In the genomic region with DNA sequence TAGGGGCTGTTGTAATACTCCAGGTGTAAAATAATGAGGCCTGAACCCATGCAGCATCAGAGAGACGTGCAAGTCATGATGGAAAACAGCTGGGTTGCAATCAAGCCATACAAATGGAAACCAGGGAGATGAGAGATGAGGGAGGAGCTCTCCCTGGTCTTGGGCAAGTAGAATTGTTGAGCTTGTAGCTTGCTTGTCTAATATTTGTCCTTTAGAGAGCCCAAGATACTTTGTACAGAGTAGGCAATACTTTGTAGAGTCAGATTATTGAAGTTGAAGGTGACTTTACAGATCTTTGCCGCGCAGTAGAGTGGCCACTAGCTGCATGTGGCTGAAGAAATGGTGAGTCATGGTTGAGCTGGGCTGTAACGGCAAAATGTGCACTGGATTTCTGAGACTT, we compare ENCODE assay signal across 20 cellular contexts.
"Had no signal": no experiment of that assay in that cellular context is flagged by ENCODE, and none has a peak within 500 bp of the region (broad histone marks: within the 10 kb centered on the region; RNA-seq: fewer than 3 reads in every experiment).

No MANE protein-coding gene starts in this region.

- H3K9me3 Mint-ChIP-seq: activated CD4-positive, alpha-beta T cell treated with anti-CD3 and anti-CD28 coated beads, Interleukin-2, amount 10 ng/mL, durations not matched to agents 7 days and 5 days; activated CD8-positive, alpha-beta T cell treated with anti-CD3 and anti-CD28 coated beads for 36 hours; activated naive CD4-positive, alpha-beta T cell treated with anti-CD3 and anti-CD28 coated beads, Interleukin-2, amount 50 U/mL, for 24 hours; nephron had no signal

- H3K27ac Mint-ChIP-seq: activated CD4-positive, alpha-beta T cell treated with anti-CD3 and anti-CD28 coated beads, Interleukin-2, amount 10 ng/mL, durations not matched to agents 7 days and 5 days; activated CD8-positive, alpha-beta memory T cell treated with anti-CD3 and anti-CD28 coated beads, Interleukin-2, amount 10 ng/mL, durations not matched to agents 7 days and 5 days; activated CD8-positive, alpha-beta T cell treated with anti-CD3 and anti-CD28 coated beads for 36 hours; activated naive CD4-positive, alpha-beta T cell treated with anti-CD3 and anti-CD28 coated beads, Interleukin-2, amount 50 U/mL, for 24 hours; T-helper 17 cell had no signal

- H3K4me1 Mint-ChIP-seq: activated CD4-positive, alpha-beta T cell treated with anti-CD3 and anti-CD28 coated beads, Interleukin-2, amount 10 ng/mL, durations not matched to agents 7 days and 5 days; activated naive CD4-positive, alpha-beta T cell treated with anti-CD3 and anti-CD28 coated beads, Interleukin-2, amount 50 U/mL, for 24 hours had no signal

- H3K4me3 Mint-ChIP-seq: activated CD4-positive, alpha-beta T cell treated with anti-CD3 and anti-CD28 coated beads, Interleukin-2, amount 10 ng/mL, durations not matched to agents 7 days and 5 days; activated CD8-positive, alpha-beta memory T cell treated with anti-CD3 and anti-CD28 coated beads, Interleukin-2, amount 10 ng/mL, durations not matched to agents 7 days and 5 days; activated CD8-positive, alpha-beta T cell treated with anti-CD3 and anti-CD28 coated beads for 36 hours; activated naive CD4-positive, alpha-beta T cell treated with anti-CD3 and anti-CD28 coated beads, Interleukin-2, amount 50 U/mL, for 24 hours; nephron; T-helper 17 cell had no signal

- DNase-seq: activated CD4-positive, alpha-beta T cell treated with anti-CD3 and anti-CD28 coated beads, Interleukin-2, amount 10 ng/mL, durations not matched to agents 7 days and 5 days; activated CD4-positive, CD25-positive, alpha-beta regulatory T cell treated with anti-CD3 and anti-CD28 coated beads, Interleukin-2, amount 50 U/mL, for 72 hours; activated CD8-positive, alpha-beta memory T cell treated with anti-CD3 and anti-CD28 coated beads, Interleukin-2, amount 10 ng/mL, durations not matched to agents 7 days and 5 days; activated CD8-positive, alpha-beta T cell treated with anti-CD3 and anti-CD28 coated beads for 36 hours; activated gamma-delta T cell treated with Interleukin-2 at 50 U/mL for 16 hours; activated T-cell treated with anti-CD3 and anti-CD28 coated beads for 4 hours; anterior cingulate cortex; body of pancreas; foreskin keratinocyte; kidney glomerular epithelial cell; left ventricle myocardium inferior; pancreas; psoas muscle; spleen; stimulated activated CD4-positive, alpha-beta T cell treated with anti-CD3 and anti-CD28 coated beads, Interleukin-4, amount 100 ng/mL, for 1 hour; stimulated activated naive CD4-positive, alpha-beta T cell treated with Interleukin-2 at 50 U/mL for 16 hours; T-helper 17 cell; WERI-Rb-1 had no signal

- H3K36me3 Mint-ChIP-seq: activated CD8-positive, alpha-beta memory T cell treated with anti-CD3 and anti-CD28 coated beads, Interleukin-2, amount 10 ng/mL, durations not matched to agents 7 days and 5 days; activated naive CD4-positive, alpha-beta T cell treated with anti-CD3 and anti-CD28 coated beads, Interleukin-2, amount 50 U/mL, for 24 hours had no signal

- ATAC-seq: activated CD8-positive, alpha-beta memory T cell treated with anti-CD3 and anti-CD28 coated beads, Interleukin-2, amount 10 ng/mL, durations not matched to agents 7 days and 5 days; activated CD8-positive, alpha-beta T cell treated with anti-CD3 and anti-CD28 coated beads for 36 hours; body of pancreas; foreskin keratinocyte; pancreas; psoas muscle; T-helper 17 cell had no signal
